Comparison of ENCODE assay signal across 19 cellular contexts in the genomic region with DNA sequence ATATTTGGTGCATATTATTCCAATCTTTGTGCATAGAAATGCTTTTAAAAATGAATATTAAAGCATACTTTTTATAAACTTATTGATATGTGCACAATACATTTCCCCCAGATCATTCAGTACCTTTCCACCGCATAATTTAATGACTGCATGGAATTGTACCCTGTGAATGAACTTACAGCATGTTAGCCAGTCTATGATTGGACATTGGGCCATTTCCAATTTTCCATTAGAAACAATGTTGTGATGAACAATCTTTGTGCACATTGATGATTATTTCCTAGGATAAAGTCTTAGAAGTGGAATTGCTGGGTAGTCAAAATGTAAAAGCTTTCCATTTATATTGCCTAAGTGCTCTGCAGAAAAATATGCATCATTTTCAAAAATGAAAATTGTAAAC.
"Had no signal": no experiment of that assay in that cellular context is flagged by ENCODE, and none has a peak within 500 bp of the region (broad histone marks: within the 10 kb centered on the region; RNA-seq: fewer than 3 reads in every experiment).

No MANE protein-coding gene starts in this region.

- DNase-seq: effector CD4-positive, alpha-beta T cell; endodermal cell; gastrocnemius medialis; kidney; left cardiac atrium; left ventricle myocardium inferior; mesendoderm; naive thymus-derived CD4-positive, alpha-beta T cell; nephron progenitor cell; posterior cingulate gyrus; stimulated activated CD4-positive, alpha-beta T cell treated with anti-CD3 and anti-CD28 coated beads, Interleukin-12 subunit alpha, Interleukin-12 subunit beta, amount 100 ng/mL, for 4 hours; stimulated activated naive CD4-positive, alpha-beta T cell; stomach; trophoblast cell had no signal

- H3K27ac ChIP-seq: coronary artery, gastrocnemius medialis, left ventricle myocardium inferior, skin epidermis, stomach had no signal

- H3K4me3 ChIP-seq: coronary artery, gastrocnemius medialis, left ventricle myocardium inferior, lung, skin epidermis, stomach had no signal

- H3K9me3 ChIP-seq: gastrocnemius medialis, left ventricle myocardium inferior, stomach had no signal

- H3K4me1 ChIP-seq: gastrocnemius medialis, stomach had no signal

- H3K27me3 ChIP-seq: gastrocnemius medialis, stomach had no signal

- ATAC-seq: esophagus mucosa; gastrocnemius medialis; naive thymus-derived CD4-positive, alpha-beta T cell; sciatic nerve had no signal
